ENCODE assay signal across 7 cellular contexts in the genomic region with DNA sequence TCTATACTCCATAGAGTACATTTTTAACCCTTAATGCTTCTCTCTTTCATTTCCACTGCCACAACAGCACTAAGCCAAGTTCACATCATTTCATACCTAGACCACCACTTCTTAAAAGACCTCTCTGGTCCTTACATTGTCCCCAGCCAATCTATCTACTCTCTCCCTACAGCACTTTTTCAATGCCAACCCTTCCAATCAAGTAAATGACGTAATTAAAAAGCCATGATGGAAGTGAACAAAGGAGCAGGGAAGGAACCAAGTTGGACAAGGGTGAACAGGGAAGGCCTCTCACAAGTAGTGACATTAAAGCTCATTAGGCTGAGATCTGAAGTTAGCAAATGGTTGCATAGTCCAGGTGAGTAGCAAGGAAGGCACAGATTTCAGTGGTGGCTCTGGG.
"Had no signal": no experiment of that assay in that cellular context is flagged by ENCODE, and none has a peak within 500 bp of the region (broad histone marks: within the 10 kb centered on the region; RNA-seq: fewer than 3 reads in every experiment).

No MANE protein-coding gene starts in this region.

- H3K9ac ChIP-seq: GM23248, KMS-11 had no signal

- H2AFZ ChIP-seq: GM23248 had no signal

- H3K4me3 ChIP-seq: GM23248 had no signal

- DNase-seq: GM23248, GOT3, H9, HCEC 1CT, KBM-7 had no signal

- H3K4me2 ChIP-seq: KMS-11 had no signal

- H3K27ac ChIP-seq: GM23248, KMS-11 had no signal

- FAIRE-seq: HTR-8/SVneo had no signal
